In genomic region chr2:89767581-89768435, GRCh38 we compare ENCODE assay signal across 18 cellular contexts.
DNase-seq lines count a peak whose midpoint lies in the region; ATAC-seq, FAIRE-seq and TF ChIP-seq lines count a peak whose summit lies in the region.
"Had no signal": no experiment of that assay in that cellular context is flagged by ENCODE, and none has a peak within 500 bp of the region (broad histone marks: within the 10 kb centered on the region; RNA-seq: fewer than 3 reads in every experiment).

No MANE protein-coding gene starts in this region.

- no peaks in the 10 kb centered on the region for H3K4me1 Mint-ChIP-seq in chondrocyte (ENCODE audit: low read depth)
- H3K4me1 Mint-ChIP-seq: activated naive CD8-positive, alpha-beta T cell treated with anti-CD3 and anti-CD28 coated beads for 36 hours had no signal

- TF ChIP-seq RAD21 in HepG2 (CRISPR knock-in tag; IDR thresholded peaks at IDR 0.05) = no peak

- CTCF ChIA-PET in HepG2 (lab: Yijun Ruan, JAX; ENCODE audit: low intra/inter-chr PET ratio, low total read pairs) = no interaction called here

- TF ChIP-seq POLR2A in HepG2 (IDR thresholded peaks at IDR 0.05; ENCODE audit: insufficient read depth in 1 of 2, low read depth in 2 of 2, low read length in 2 of 2) (no peak), spleen (IDR thresholded peaks at IDR 0.05) (no peak)

- H3K36me3 Mint-ChIP-seq in chondrocyte (ENCODE audit: low read depth) = no peaks in the 10 kb centered on the region

- no peak for ATAC-seq in HepG2
- ATAC-seq in GM19035 (IDR thresholded peaks at IDR 0.05; ENCODE audit: unreplicated experiment) = no peak
- ATAC-seq in GM18511 (IDR thresholded peaks at IDR 0.05; ENCODE audit: unreplicated experiment) = no peak
- ATAC-seq: psoas muscle had no signal

- H3K27me3 Mint-ChIP-seq in chondrocyte (ENCODE audit: low read depth) = no peaks in the 10 kb centered on the region

- DNase-seq in GM20000 (ENCODE audit: low spot score) (peak; percentile 4), chondrocyte (ENCODE audit: low spot score) (peak; percentile 84), HepG2 (ENCODE audit: low spot score) (no peak), spleen (peak; percentile 73)
- no peak for DNase-seq in stimulated activated CD4-positive, alpha-beta T cell treated with anti-CD3 and anti-CD28 coated beads, Interleukin-4, amount 100 ng/mL, for 1 hour
- DNase-seq: activated CD4-positive, alpha-beta T cell treated with anti-CD3 and anti-CD28 coated beads for 48 hours; activated naive CD8-positive, alpha-beta T cell treated with anti-CD3 and anti-CD28 coated beads for 36 hours; erythroblast; KG1; NCI-H1092; NCI-H2171; NCI-H748 treated with DMSO at 0.1 percent for 48 hours; PC-9 had no signal

- TF ChIP-seq CTCF in GM20000 (IDR thresholded peaks at IDR 0.05; ENCODE audit: extremely low read depth, missing control alignments) (no peak), chondrocyte (IDR thresholded peaks at IDR 0.05) (no peak), HepG2 (CRISPR knock-in tag; IDR thresholded peaks at IDR 0.05) (no peak), spleen (IDR thresholded peaks at IDR 0.05 in 8 of 11, conservative IDR thresholded peaks at IDR 0.05 in 3 of 11) (no peak)

- no peaks in the 10 kb centered on the region for H3K4me1 ChIP-seq in HepG2 (ENCODE audit: insufficient read depth, low read length)
- peaks cover 0 to 5% (median 0%) of the 10 kb centered on the region in 6 donors for H3K4me1 ChIP-seq in spleen
- H3K4me1 ChIP-seq: breast epithelium, psoas muscle had no signal

- H3K9me3 Mint-ChIP-seq in chondrocyte (ENCODE audit: low read depth) = peaks cover 59% of the 10 kb centered on the region

- H2AFZ ChIP-seq in HepG2 (ENCODE audit: low read length) = no peak overlapping the region
- H2AFZ ChIP-seq: PC-9 had no signal

- peaks cover 5% of the 10 kb centered on the region for H3K9me3 ChIP-seq in HepG2 (ENCODE audit: low read length)
- H3K9me3 ChIP-seq in spleen = peaks cover 0 to 64% (median 22%) of the 10 kb centered on the region in 8 donors

- H3K27me3 ChIP-seq in HepG2 (ENCODE audit: control insufficient read depth in 1 of 2, insufficient read depth in 2 of 2, low read length in 2 of 2) (peaks cover 0 to 27% of the 10 kb centered on the region in 2 experiments; a peak in 3 of 5 replicates), spleen (replicated peaks in 1 of 7) (peaks cover 0 to 61% (median 23%) of the 10 kb centered on the region in 7 donors)

- no TSS peak for BruUV-seq in HepG2 (replicated peaks; lab: Mats Ljungman, UMichigan)

- TF ChIP-seq EP300 in HepG2 (IDR thresholded peaks at IDR 0.05; ENCODE audit: low read depth in 2 of 2, low read length in 2 of 2) (no peak), HepG2 (CRISPR knock-in tag; IDR thresholded peaks at IDR 0.05; ENCODE audit: borderline replicate concordance) (no peak)

- H3K27ac ChIP-seq in HepG2 (ENCODE audit: extremely low read length, insufficient read depth, low read length) (no peak overlapping the region), spleen (no peak overlapping the region)
- H3K27ac ChIP-seq: breast epithelium, PC-9, psoas muscle had no signal

- no peak overlapping the region for H3K4me2 ChIP-seq in HepG2 (ENCODE audit: low read depth, low read length)
- H3K4me2 ChIP-seq: PC-9 had no signal

- H3K79me2 ChIP-seq in HepG2 (ENCODE audit: insufficient read depth, low read length) = no peaks in the 10 kb centered on the region

- POLR2A ChIA-PET in HepG2 (lab: Yijun Ruan, JAX) = no interaction called here

- H4K20me1 ChIP-seq in HepG2 (ENCODE audit: insufficient read depth, low read length) = no peaks in the 10 kb centered on the region

- in situ Hi-C loops in HepG2 (cut with HindIII; ENCODE audit: extremely low pct_ligation_motif_present, low pct_unique_long_range_greater_than_20kb) = no loop called here

- H3K9ac ChIP-seq in HepG2 (ENCODE audit: insufficient read depth, low read depth, low read length) = no peak overlapping the region

- H3K4me3 Mint-ChIP-seq in chondrocyte (ENCODE audit: unreplicated experiment) = no peak overlapping the region
- H3K4me3 Mint-ChIP-seq: activated naive CD8-positive, alpha-beta T cell treated with anti-CD3 and anti-CD28 coated beads for 36 hours had no signal

- H3K4me3 ChIP-seq in HepG2 (replicated peaks in 1 of 3; ENCODE audit: insufficient read depth in 1 of 3, low read depth in 2 of 3, low read length in 3 of 3) (no peak overlapping the region), spleen (peak overlapping the region in 5 of 8 donors; percentile 6 to 21 (median 17))
- H3K4me3 ChIP-seq: PC-9, psoas muscle had no signal

- no peak overlapping the region for H3K27ac Mint-ChIP-seq in chondrocyte (ENCODE audit: unreplicated experiment)
- H3K27ac Mint-ChIP-seq: activated naive CD8-positive, alpha-beta T cell treated with anti-CD3 and anti-CD28 coated beads for 36 hours had no signal

- no peaks in the 10 kb centered on the region; a peak in 1 of 5 replicates for H3K36me3 ChIP-seq in HepG2 (replicated peaks in 1 of 2; ENCODE audit: control insufficient read depth in 1 of 2, insufficient read depth in 2 of 2, low read length in 2 of 2)
- H3K36me3 ChIP-seq in spleen = no peaks in the 10 kb centered on the region
- H3K36me3 ChIP-seq: breast epithelium had no signal

- intact Hi-C loops in HepG2 (cut with micrococcal nuclease; ENCODE audit: unreplicated experiment) = no loop called here
- intact Hi-C loops in spleen (cut with DNase I; ENCODE audit: low total_unique reads) = no loop called here

- WGBS in HepG2 (ENCODE audit: low lambda C conversion rate) = 43% methylated on average over 59 of the region's 59 CpGs
- 14 to 25% (median 14%) methylated on average over 58 to 59 of the region's 59 CpGs for WGBS in spleen, 5 donors

- FAIRE-seq in HepG2 (lab: Jason Lieb, UNC) = no peak
- FAIRE-seq: TTC549 had no signal

TF ChIP-seq in HepG2, 621 proteins besides CTCF, POLR2A, EP300 and RAD21:
- TF ChIP-seq ZNF580 (CRISPR knock-in tag; IDR thresholded peaks at IDR 0.05; ENCODE audit: borderline replicate concordance, low read depth) = no peak
- TF ChIP-seq ATF6 (CRISPR knock-in tag; conservative IDR thresholded peaks at IDR 0.05) = no peak
- TF ChIP-seq EZH2 (conservative IDR thresholded peaks at IDR 0.05; ENCODE audit: low read depth, low read length) = 0 out of 2 replicates have a peak, but pooled peaks have one; percentile 63
- no peak for TF ChIP-seq GLMP (CRISPR knock-in tag; IDR thresholded peaks at IDR 0.05; ENCODE audit: borderline replicate concordance)
- no peak for TF ChIP-seq RXRB (CRISPR knock-in tag; IDR thresholded peaks at IDR 0.05; ENCODE audit: borderline replicate concordance)

Comparison
In these comparisons a context has a peak if more than half of its experiments do, and no peak if none do; other contexts are left out.
1. DNase-seq: peak in GM20000 (single experiment), chondrocyte (single experiment) and spleen (single experiment); none in HepG2 (single experiment) and stimulated activated CD4-positive, alpha-beta T cell treated with anti-CD3 and anti-CD28 coated beads, Interleukin-4, amount 100 ng/mL, for 1 hour (single experiment).
2. H3K4me3 ChIP-seq: peak in spleen (5 of 8); none in HepG2 (0 of 3).